ENCODE assay signal across 23 cellular contexts in the genomic region with DNA sequence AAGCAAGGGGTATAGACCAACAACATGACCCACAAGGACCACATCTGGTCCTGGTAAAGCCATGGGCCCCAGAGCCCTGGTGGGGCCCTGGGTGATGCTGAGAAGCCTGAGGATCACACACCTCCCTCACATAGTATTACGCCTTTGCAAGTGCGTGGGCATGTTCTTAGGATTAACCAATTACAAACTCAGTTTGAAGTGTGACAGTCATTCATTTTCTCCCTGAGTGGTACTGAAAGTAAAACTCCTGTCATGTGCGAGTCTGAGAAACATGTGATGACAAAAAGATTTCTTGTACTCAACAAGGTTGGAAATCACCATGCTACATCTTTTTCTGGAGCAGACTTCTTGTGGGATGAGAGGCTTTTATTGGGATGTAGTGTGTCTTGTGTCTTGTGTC.
DNase-seq lines count a peak whose midpoint lies in the region; ATAC-seq, FAIRE-seq and TF ChIP-seq lines count a peak whose summit lies in the region.
"Had no signal": no experiment of that assay in that cellular context is flagged by ENCODE, and none has a peak within 500 bp of the region (broad histone marks: within the 10 kb centered on the region; RNA-seq: fewer than 3 reads in every experiment).

No MANE protein-coding gene starts in this region.

- H3K27me3 Mint-ChIP-seq in activated T-cell treated with anti-CD3 and anti-CD28 coated beads, Interleukin-2, amount 50 U/mL, for 4 hours (ENCODE audit: low read depth), result peaks cover 2% of the 10 kb centered on the region
- no peaks in the 10 kb centered on the region for H3K27me3 Mint-ChIP-seq in stimulated activated memory B cell treated with anti-CD40 and anti-IgM and Interleukin-4, amounts not matched to agents 10 μg/mL and 1 μg/mL and 100 μg/mL, for 72 hours
- H3K27me3 Mint-ChIP-seq in nephron progenitor cell (ENCODE audit: low read depth, poor library complexity), result peaks cover 4% of the 10 kb centered on the region

- H3K4me3 Mint-ChIP-seq in activated T-cell treated with anti-CD3 and anti-CD28 coated beads, Interleukin-2, amount 50 U/mL, for 4 hours, result no peak overlapping the region
- no peak overlapping the region for H3K4me3 Mint-ChIP-seq in stimulated activated memory B cell treated with anti-CD40 and anti-IgM and Interleukin-4, amounts not matched to agents 10 μg/mL and 1 μg/mL and 100 μg/mL, for 72 hours
- no peak overlapping the region for H3K4me3 Mint-ChIP-seq in nephron progenitor cell
- H3K4me3 Mint-ChIP-seq: effector memory CD8-positive, alpha-beta T cell; T-helper 1 cell treated with Interleukin-12 subunit alpha and Interleukin-12 subunit beta and Interleukin-4 antibody, amounts not matched to agents 30 μg/mL and 1 μg/mL, for 36 hours had no signal

- peak; percentile 55 to 82 for ATAC-seq in activated T-cell treated with anti-CD3 and anti-CD28 coated beads, Interleukin-2, amount 50 U/mL, for 4 hours
- ATAC-seq in GM21529 (IDR thresholded peaks at IDR 0.05; ENCODE audit: unreplicated experiment) (peak; percentile 66), HG03432 (IDR thresholded peaks at IDR 0.05; ENCODE audit: unreplicated experiment) (peak; percentile 62), GM19397 (IDR thresholded peaks at IDR 0.05; ENCODE audit: unreplicated experiment) (no peak)
- ATAC-seq in stimulated activated memory B cell treated with anti-CD40 and anti-IgM and Interleukin-4, amounts not matched to agents 10 μg/mL and 1 μg/mL and 100 μg/mL, for 72 hours, result peak; percentile 42
- ATAC-seq: body of pancreas; effector memory CD8-positive, alpha-beta T cell had no signal

- no peaks in the 10 kb centered on the region for H3K9me3 Mint-ChIP-seq in activated T-cell treated with anti-CD3 and anti-CD28 coated beads, Interleukin-2, amount 50 U/mL, for 4 hours
- H3K9me3 Mint-ChIP-seq in stimulated activated memory B cell treated with anti-CD40 and anti-IgM and Interleukin-4, amounts not matched to agents 10 μg/mL and 1 μg/mL and 100 μg/mL, for 72 hours, result no peaks in the 10 kb centered on the region
- no peaks in the 10 kb centered on the region for H3K9me3 Mint-ChIP-seq in nephron progenitor cell
- H3K9me3 Mint-ChIP-seq: effector memory CD8-positive, alpha-beta T cell; T-helper 1 cell treated with Interleukin-12 subunit alpha and Interleukin-12 subunit beta and Interleukin-4 antibody, amounts not matched to agents 30 μg/mL and 1 μg/mL, for 36 hours had no signal

- no peaks in the 10 kb centered on the region for H3K36me3 Mint-ChIP-seq in activated T-cell treated with anti-CD3 and anti-CD28 coated beads, Interleukin-2, amount 50 U/mL, for 4 hours (ENCODE audit: insufficient read depth)
- no peaks in the 10 kb centered on the region for H3K36me3 Mint-ChIP-seq in stimulated activated memory B cell treated with anti-CD40 and anti-IgM and Interleukin-4, amounts not matched to agents 10 μg/mL and 1 μg/mL and 100 μg/mL, for 72 hours
- no peaks in the 10 kb centered on the region for H3K36me3 Mint-ChIP-seq in nephron progenitor cell (ENCODE audit: low read depth)

- TF ChIP-seq CTCF in nephron progenitor cell (IDR thresholded peaks at IDR 0.05), result no peak

- DNase-seq in activated T-cell treated with anti-CD3 and anti-CD28 coated beads, Interleukin-2, amount 50 U/mL, for 4 hours, result no peak
- DNase-seq in activated T-cell treated with anti-CD3 and anti-CD28 coated beads for 4 hours (no peak), nephron progenitor cell (no peak), frontal cortex (ENCODE audit: low spot score in 2 of 2) (no peak)
- DNase-seq: body of pancreas; Calu3; effector memory CD8-positive, alpha-beta T cell; kidney glomerular epithelial cell; mammary epithelial cell; MV-4-11; NCI-H187 treated with DMSO at 0.1 percent for 48 hours; SJCRH30; stimulated activated CD4-positive, alpha-beta T cell treated with anti-CD3 and anti-CD28 coated beads, Interleukin-12 subunit alpha, Interleukin-12 subunit beta, amount 100 ng/mL, for 4 hours; substantia nigra had no signal

- H3K27ac Mint-ChIP-seq in stimulated activated memory B cell treated with anti-CD40 and anti-IgM and Interleukin-4, amounts not matched to agents 10 μg/mL and 1 μg/mL and 100 μg/mL, for 72 hours, result no peak overlapping the region
- H3K27ac Mint-ChIP-seq in nephron progenitor cell, result no peak overlapping the region
- H3K27ac Mint-ChIP-seq: effector memory CD8-positive, alpha-beta T cell; T-helper 1 cell treated with Interleukin-12 subunit alpha and Interleukin-12 subunit beta and Interleukin-4 antibody, amounts not matched to agents 30 μg/mL and 1 μg/mL, for 36 hours had no signal

- peaks cover 3% of the 10 kb centered on the region for H3K4me1 Mint-ChIP-seq in activated T-cell treated with anti-CD3 and anti-CD28 coated beads, Interleukin-2, amount 50 U/mL, for 4 hours (ENCODE audit: low read depth)
- no peaks in the 10 kb centered on the region for H3K4me1 Mint-ChIP-seq in stimulated activated memory B cell treated with anti-CD40 and anti-IgM and Interleukin-4, amounts not matched to agents 10 μg/mL and 1 μg/mL and 100 μg/mL, for 72 hours
- H3K4me1 Mint-ChIP-seq in nephron progenitor cell, result peaks cover 29% of the 10 kb centered on the region

- no peak for FAIRE-seq in frontal cortex (lab: Jason Lieb, UNC)
- FAIRE-seq: colon, GM18507, HTR-8/SVneo, urothelium cell line had no signal
